Comparison of ENCODE assay signal across 1 cellular context in genomic region chr13:27621366-27622101, GRCh38.
TF ChIP-seq lines count a peak whose summit lies in the region.

Gene POLR1D, plus strand, starts transcription at chr13:27621892. Its CDS starts 92 bp downstream, at chr13:27621984.

TF ChIP-seq in HepG2, 621 proteins besides CTCF, POLR2A, EP300 and RAD21 (continued from another document and continues in another):
- no peak for TF ChIP-seq KLF12 (CRISPR knock-in tag; IDR thresholded peaks at IDR 0.05; ENCODE audit: borderline replicate concordance)
- TF ChIP-seq MED8 (CRISPR knock-in tag; IDR thresholded peaks at IDR 0.05; ENCODE audit: insufficient replicate concordance) = peak; percentile 65
- no peak for TF ChIP-seq ZNF780A (CRISPR knock-in tag; IDR thresholded peaks at IDR 0.05)
- no peak for TF ChIP-seq SNRNP70 (IDR thresholded peaks at IDR 0.05; ENCODE audit: low read depth, low read length)
- no peak for TF ChIP-seq MIER2 (CRISPR knock-in tag; IDR thresholded peaks at IDR 0.05)
- TF ChIP-seq, protein P1, sequence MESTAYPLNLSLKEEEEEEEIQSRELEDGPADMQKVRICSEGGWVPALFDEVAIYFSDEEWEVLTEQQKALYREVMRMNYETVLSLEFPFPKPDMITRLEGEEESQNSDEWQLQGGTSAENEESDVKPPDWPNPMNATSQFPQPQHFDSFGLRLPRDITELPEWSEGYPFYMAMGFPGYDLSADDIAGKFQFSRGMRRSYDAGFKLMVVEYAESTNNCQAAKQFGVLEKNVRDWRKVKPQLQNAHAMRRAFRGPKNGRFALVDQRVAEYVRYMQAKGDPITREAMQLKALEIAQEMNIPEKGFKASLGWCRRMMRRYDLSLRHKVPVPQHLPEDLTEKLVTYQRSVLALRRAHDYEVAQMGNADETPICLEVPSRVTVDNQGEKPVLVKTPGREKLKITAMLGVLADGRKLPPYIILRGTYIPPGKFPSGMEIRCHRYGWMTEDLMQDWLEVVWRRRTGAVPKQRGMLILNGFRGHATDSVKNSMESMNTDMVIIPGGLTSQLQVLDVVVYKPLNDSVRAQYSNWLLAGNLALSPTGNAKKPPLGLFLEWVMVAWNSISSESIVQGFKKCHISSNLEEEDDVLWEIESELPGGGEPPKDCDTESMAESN (CRISPR knock-in tag; conservative IDR thresholded peaks at IDR 0.05) = peak; percentile 57; the same call in 1 of the 2 replicates
- no peak for TF ChIP-seq KLF13 (CRISPR knock-in tag; IDR thresholded peaks at IDR 0.05)
- no peak; the same call in 1 of the 2 replicates for TF ChIP-seq ZNF441 (CRISPR knock-in tag; IDR thresholded peaks at IDR 0.05; ENCODE audit: borderline replicate concordance)
- TF ChIP-seq, protein P2, sequence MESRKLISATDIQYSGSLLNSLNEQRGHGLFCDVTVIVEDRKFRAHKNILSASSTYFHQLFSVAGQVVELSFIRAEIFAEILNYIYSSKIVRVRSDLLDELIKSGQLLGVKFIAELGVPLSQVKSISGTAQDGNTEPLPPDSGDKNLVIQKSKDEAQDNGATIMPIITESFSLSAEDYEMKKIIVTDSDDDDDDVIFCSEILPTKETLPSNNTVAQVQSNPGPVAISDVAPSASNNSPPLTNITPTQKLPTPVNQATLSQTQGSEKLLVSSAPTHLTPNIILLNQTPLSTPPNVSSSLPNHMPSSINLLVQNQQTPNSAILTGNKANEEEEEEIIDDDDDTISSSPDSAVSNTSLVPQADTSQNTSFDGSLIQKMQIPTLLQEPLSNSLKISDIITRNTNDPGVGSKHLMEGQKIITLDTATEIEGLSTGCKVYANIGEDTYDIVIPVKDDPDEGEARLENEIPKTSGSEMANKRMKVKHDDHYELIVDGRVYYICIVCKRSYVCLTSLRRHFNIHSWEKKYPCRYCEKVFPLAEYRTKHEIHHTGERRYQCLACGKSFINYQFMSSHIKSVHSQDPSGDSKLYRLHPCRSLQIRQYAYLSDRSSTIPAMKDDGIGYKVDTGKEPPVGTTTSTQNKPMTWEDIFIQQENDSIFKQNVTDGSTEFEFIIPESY (CRISPR knock-in tag; IDR thresholded peaks at IDR 0.05) = no peak
- TF ChIP-seq, protein P3, sequence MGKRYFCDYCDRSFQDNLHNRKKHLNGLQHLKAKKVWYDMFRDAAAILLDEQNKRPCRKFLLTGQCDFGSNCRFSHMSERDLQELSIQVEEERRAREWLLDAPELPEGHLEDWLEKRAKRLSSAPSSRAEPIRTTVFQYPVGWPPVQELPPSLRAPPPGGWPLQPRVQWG (CRISPR knock-in tag; IDR thresholded peaks at IDR 0.05; ENCODE audit: borderline replicate concordance, low read depth) = 0 out of 2 replicates have a peak, but pooled peaks have one; percentile 56
- TF ChIP-seq NFIC (IDR thresholded peaks at IDR 0.05; ENCODE audit: low read length) = no peak
- no peak for TF ChIP-seq NFYC (CRISPR knock-in tag; IDR thresholded peaks at IDR 0.05)
- TF ChIP-seq TIGD3 (CRISPR knock-in tag; IDR thresholded peaks at IDR 0.05; ENCODE audit: borderline replicate concordance) = 0 out of 2 replicates have a peak, but pooled peaks have one; percentile 76
- no peak for TF ChIP-seq KIAA2018 (CRISPR knock-in tag; IDR thresholded peaks at IDR 0.05; ENCODE audit: borderline replicate concordance)
- TF ChIP-seq U2AF1 (optimal IDR thresholded peaks at IDR 0.05; ENCODE audit: low read depth, low read length) = no peak
- no peak for TF ChIP-seq ZNF232 (CRISPR knock-in tag; IDR thresholded peaks at IDR 0.05; ENCODE audit: borderline replicate concordance)
- TF ChIP-seq IRF2 (CRISPR knock-in tag; IDR thresholded peaks at IDR 0.05) = peak; percentile 55; the same call in 1 of the 2 replicates
- no peak for TF ChIP-seq NBN (conservative IDR thresholded peaks at IDR 0.05)
- no peak for TF ChIP-seq GRHL1 (CRISPR knock-in tag; conservative IDR thresholded peaks at IDR 0.05)
- TF ChIP-seq ZNF556 (CRISPR knock-in tag; IDR thresholded peaks at IDR 0.05; ENCODE audit: borderline replicate concordance) = peak; percentile 60; the same call in 1 of the 2 replicates
- TF ChIP-seq GATAD2A (CRISPR knock-in tag; IDR thresholded peaks at IDR 0.05) = no peak
- no peak for TF ChIP-seq TRIM22 (IDR thresholded peaks at IDR 0.05)
- TF ChIP-seq LCORL (IDR thresholded peaks at IDR 0.05) = no peak
- TF ChIP-seq LCORL (CRISPR knock-in tag; IDR thresholded peaks at IDR 0.05) = peak; percentile 58; the same call in 1 of the 2 replicates
- TF ChIP-seq ZNF547 (CRISPR knock-in tag; IDR thresholded peaks at IDR 0.05) = no peak; the same call in none of the 2 replicates
- TF ChIP-seq MBD4 (IDR thresholded peaks at IDR 0.05; ENCODE audit: borderline replicate concordance, low read length) = no peak
- TF ChIP-seq, protein P4, sequence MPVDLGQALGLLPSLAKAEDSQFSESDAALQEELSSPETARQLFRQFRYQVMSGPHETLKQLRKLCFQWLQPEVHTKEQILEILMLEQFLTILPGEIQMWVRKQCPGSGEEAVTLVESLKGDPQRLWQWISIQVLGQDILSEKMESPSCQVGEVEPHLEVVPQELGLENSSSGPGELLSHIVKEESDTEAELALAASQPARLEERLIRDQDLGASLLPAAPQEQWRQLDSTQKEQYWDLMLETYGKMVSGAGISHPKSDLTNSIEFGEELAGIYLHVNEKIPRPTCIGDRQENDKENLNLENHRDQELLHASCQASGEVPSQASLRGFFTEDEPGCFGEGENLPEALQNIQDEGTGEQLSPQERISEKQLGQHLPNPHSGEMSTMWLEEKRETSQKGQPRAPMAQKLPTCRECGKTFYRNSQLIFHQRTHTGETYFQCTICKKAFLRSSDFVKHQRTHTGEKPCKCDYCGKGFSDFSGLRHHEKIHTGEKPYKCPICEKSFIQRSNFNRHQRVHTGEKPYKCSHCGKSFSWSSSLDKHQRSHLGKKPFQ (CRISPR knock-in tag; IDR thresholded peaks at IDR 0.05; ENCODE audit: insufficient replicate concordance) = peak; percentile 77
- TF ChIP-seq MLX (CRISPR knock-in tag; IDR thresholded peaks at IDR 0.05) = no peak
- no peak for TF ChIP-seq DNMT1 (CRISPR knock-in tag; IDR thresholded peaks at IDR 0.05)
- TF ChIP-seq CCAR2 (optimal IDR thresholded peaks at IDR 0.05; ENCODE audit: low read depth, low read length) = no peak
- TF ChIP-seq ZBTB44 (CRISPR knock-in tag; IDR thresholded peaks at IDR 0.05) = no peak
- no peak for TF ChIP-seq ZNF850 (CRISPR knock-in tag; conservative IDR thresholded peaks at IDR 0.05)
- no peak for TF ChIP-seq HDAC2 (CRISPR knock-in tag; IDR thresholded peaks at IDR 0.05)
- no peak for TF ChIP-seq PAF1 (CRISPR knock-in tag; IDR thresholded peaks at IDR 0.05)
- no peak for TF ChIP-seq CEBPB (IDR thresholded peaks at IDR 0.05; ENCODE audit: borderline replicate concordance, low read depth, low read length)
- TF ChIP-seq IRF1 (CRISPR knock-in tag; IDR thresholded peaks at IDR 0.05; ENCODE audit: low read depth) = no peak
- no peak for TF ChIP-seq ZFP36 (IDR thresholded peaks at IDR 0.05; ENCODE audit: borderline replicate concordance, low read depth, low read length, partially characterized antibody)
